ENCODE assay signal across 15 cellular contexts in genomic region chr1:27192039-27192529, GRCh38. TPM values are rescaled to one million over a fixed set of nuclear protein-coding genes. Genes with fewer than 3 reads are reported as not detected.
DNase-seq lines count a peak whose midpoint lies in the region; ATAC-seq, FAIRE-seq and TF ChIP-seq lines count a peak whose summit lies in the region.
"Had no signal": no experiment of that assay in that cellular context is flagged by ENCODE, and none has a peak within 500 bp of the region (broad histone marks: within the 10 kb centered on the region; RNA-seq: fewer than 3 reads in every experiment).

No MANE protein-coding gene starts in this region.

- H3K4me1 ChIP-seq in right cardiac atrium (ENCODE audit: control insufficient read depth, insufficient read depth, low read length) (no peaks in the 10 kb centered on the region), right atrium auricular region (no peaks in the 10 kb centered on the region), adrenal gland (replicated peaks in 1 of 2) (peaks cover 9 to 15% of the 10 kb centered on the region in 2 donors), HepG2 (ENCODE audit: insufficient read depth, low read length) (peaks cover 17% of the 10 kb centered on the region)

- TF ChIP-seq RAD21 in HepG2 (CRISPR knock-in tag; IDR thresholded peaks at IDR 0.05) = no peak

- DNase-seq in right cardiac atrium (no peak), right atrium auricular region (ENCODE audit: low spot score) (no peak), adrenal gland (peak in 6 of 7 donors; percentile 35 to 63 (median 51)), HepG2 (ENCODE audit: low spot score) (peak; percentile 78), D721Med (ENCODE audit: insufficient read length, low spot score) (no peak), NCI-H524 (lab: John Stamatoyannopoulos, UW) (no peak)
- no peak for DNase-seq in activated effector memory CD4-positive, alpha-beta T cell treated with Interleukin-2 at 50 U/mL for 16 hours
- DNase-seq: activated CD4-positive, alpha-beta T cell treated with anti-CD3 and anti-CD28 coated beads for 1 hour; activated T-cell treated with anti-CD3 and anti-CD28 coated beads, Interleukin-2, amount 50 U/mL, for 24 hours; DMS79 treated with DMSO at 0.1 percent for 48 hours; effector CD8-positive, alpha-beta T cell; NCI-H1417; NCI-H774 had no signal

- in situ Hi-C loops in HepG2 (cut with HindIII; ENCODE audit: extremely low pct_ligation_motif_present, low pct_unique_long_range_greater_than_20kb) = no loop called here

- H3K4me2 ChIP-seq in HepG2 (ENCODE audit: low read depth, low read length) = peak overlapping the region; percentile 53

- no peaks in the 10 kb centered on the region for H3K9me3 ChIP-seq in right cardiac atrium (ENCODE audit: control insufficient read depth, low read length)
- H3K9me3 ChIP-seq in right atrium auricular region = no peaks in the 10 kb centered on the region
- no peaks in the 10 kb centered on the region for H3K9me3 ChIP-seq in adrenal gland (replicated peaks in 1 of 3)
- H3K9me3 ChIP-seq in HepG2 (ENCODE audit: low read length) = no peaks in the 10 kb centered on the region

- no peaks in the 10 kb centered on the region for H4K20me1 ChIP-seq in HepG2 (ENCODE audit: insufficient read depth, low read length)

- intact Hi-C loops in right cardiac atrium (cut with DNase I) = loop anchor here in 2 of 4 donors (10.0 kb wide), 2 partner anchors 87 to 93 kb away; no protein-coding TSS in a partner anchor
- intact Hi-C loops in adrenal gland (cut with DNase I) = loop anchor here in 1 of 2 donors (10.0 kb wide), 2 partner anchors 87 to 93 kb away; no protein-coding TSS in a partner anchor
- intact Hi-C loops in HepG2 (cut with micrococcal nuclease; ENCODE audit: unreplicated experiment) = loop anchor here (1.0 kb wide), 1 partner anchor 37 kb away; the partner anchor contains the start of gene SLC9A1

- H3K4me3 ChIP-seq in right cardiac atrium (ENCODE audit: low read length) = no peak overlapping the region
- no peak overlapping the region for H3K4me3 ChIP-seq in right atrium auricular region
- H3K4me3 ChIP-seq in adrenal gland = no peak overlapping the region
- peak overlapping the region in 1 of 3 experiments; percentile 17; a peak in 1 of 6 replicates for H3K4me3 ChIP-seq in HepG2 (replicated peaks in 1 of 3; ENCODE audit: insufficient read depth in 1 of 3, low read depth in 2 of 3, low read length in 3 of 3)
- H3K4me3 ChIP-seq: GM12878 had no signal

- WGBS in right cardiac atrium = 76% methylated on average over 8 of the region's 8 CpGs
- WGBS in adrenal gland, 4 donors = 57 to 63% (median 58%) methylated on average over 8 of the region's 8 CpGs
- 3% methylated on average over 8 of the region's 8 CpGs for WGBS in HepG2 (ENCODE audit: low lambda C conversion rate)

- TF ChIP-seq CTCF in right atrium auricular region (IDR thresholded peaks at IDR 0.05) (no peak), adrenal gland (IDR thresholded peaks at IDR 0.05) (no peak), HepG2 (CRISPR knock-in tag; IDR thresholded peaks at IDR 0.05) (no peak), D721Med (IDR thresholded peaks at IDR 0.05; ENCODE audit: insufficient read depth, missing control alignments) (no peak)

- H3K79me2 ChIP-seq in HepG2 (ENCODE audit: insufficient read depth, low read length) = no peaks in the 10 kb centered on the region

- TF ChIP-seq EP300 in HepG2 (IDR thresholded peaks at IDR 0.05; ENCODE audit: low read depth in 2 of 2, low read length in 2 of 2) = peak in 1 of 2 experiments; percentile 59; a peak in 2 of 4 replicates
- TF ChIP-seq EP300 in HepG2 (CRISPR knock-in tag; IDR thresholded peaks at IDR 0.05; ENCODE audit: borderline replicate concordance) = no peak; the same call in 1 of the 2 replicates

- TF ChIP-seq POLR2A in adrenal gland (IDR thresholded peaks at IDR 0.05) (no peak), HepG2 (IDR thresholded peaks at IDR 0.05; ENCODE audit: insufficient read depth in 1 of 2, low read depth in 2 of 2, low read length in 2 of 2) (no peak)

- no peak overlapping the region for H2AFZ ChIP-seq in HepG2 (ENCODE audit: low read length)

- H3K36me3 ChIP-seq in right atrium auricular region (no peaks in the 10 kb centered on the region), adrenal gland (replicated peaks in 1 of 2) (no peaks in the 10 kb centered on the region), HepG2 (replicated peaks in 1 of 2; ENCODE audit: control insufficient read depth in 1 of 2, insufficient read depth in 2 of 2, low read length in 2 of 2) (no peaks in the 10 kb centered on the region)

- CTCF ChIA-PET in HepG2 (lab: Yijun Ruan, JAX; ENCODE audit: low intra/inter-chr PET ratio, low total read pairs) = no interaction called here

- FAIRE-seq in HepG2 (lab: Jason Lieb, UNC) (peak; percentile 59), D721Med (lab: Jason Lieb, UNC) (no peak)
- FAIRE-seq: GM12878 had no signal

- H3K27ac ChIP-seq in right cardiac atrium (ENCODE audit: low read length) (no peak overlapping the region), right atrium auricular region (no peak overlapping the region), adrenal gland (no peak overlapping the region), HepG2 (ENCODE audit: extremely low read length, insufficient read depth, low read length) (no peak overlapping the region)

- H3K9ac ChIP-seq in HepG2 (ENCODE audit: insufficient read depth, low read depth, low read length) = no peak overlapping the region

- no TSS peak for BruUV-seq in HepG2 (replicated peaks; lab: Mats Ljungman, UMichigan)

- POLR2A ChIA-PET in HepG2 (lab: Yijun Ruan, JAX) = interaction anchor here (1.0 to 1.3 kb wide), 5 partner anchors 35 to 42 kb away, joined by 3 to 10 read pairs (median 4); partner anchors contain the start of genes SLC9A1 and WDTC1

- peak; percentile 41 to 55 for ATAC-seq in right cardiac atrium
- ATAC-seq in HepG2 = peak; percentile 88
- ATAC-seq in GM21737 (IDR thresholded peaks at IDR 0.05; ENCODE audit: unreplicated experiment) = no peak
- ATAC-seq: GM12878 had no signal

- H3K27me3 ChIP-seq in right cardiac atrium (ENCODE audit: control insufficient read depth, insufficient read depth) (no peaks in the 10 kb centered on the region), right atrium auricular region (no peaks in the 10 kb centered on the region), adrenal gland (no peaks in the 10 kb centered on the region), HepG2 (ENCODE audit: control insufficient read depth in 1 of 2, insufficient read depth in 2 of 2, low read length in 2 of 2) (peaks cover 0 to 7% of the 10 kb centered on the region in 2 experiments; a peak in 1 of 5 replicates)

RNA-seq across cellular contexts. Expression of gene SLC9A1, which starts 37.2 kb away (rescaled TPM):
- total RNA-seq in right cardiac atrium (10 to 100 TPM; 22.8 to 39.3 (median 35.4) TPM), right atrium auricular region (10 to 100 TPM; 20.0 to 28.3 TPM), adrenal gland (10 to 100 TPM; 12.6 to 44.0 (median 28.4) TPM), HepG2 (2016; rRNA removed; fragmentation: Illumina TruSeq; extraction: Trizol) (2.7 and 2.9 TPM in 2 replicates)
- polyA plus RNA-seq in right cardiac atrium (21.5 TPM), adrenal gland (10 to 100 TPM; 16.3 to 49.0 (median 30.0) TPM), HepG2 (2011; rRNA removed) (1.4 and 1.7 TPM in 2 replicates)
- total RNA-seq in HepG2 (2016; cell fraction: cytosol; rRNA removed; fragmentation: Illumina TruSeq; extraction: Trizol; ENCODE audit: low read depth) = 1.8 and 2.1 TPM in 2 replicates
- 1.6 and 2.5 TPM in 2 replicates for total RNA-seq in HepG2 (2016; cell fraction: insoluble cytoplasmic fraction; rRNA removed; fragmentation: Illumina TruSeq; extraction: Trizol)
- total RNA-seq in HepG2 (2016; cell fraction: membrane; rRNA removed; fragmentation: Illumina TruSeq; extraction: Trizol) = 3.1 and 3.8 TPM in 2 replicates
- total RNA-seq in HepG2 (2016; cell fraction: nucleus; rRNA removed; fragmentation: Illumina TruSeq; extraction: Trizol) = 3.9 and 5.2 TPM in 2 replicates
- polyA plus RNA-seq in HepG2 (2011; cell fraction: cytosol; rRNA removed) = 1.0 and 2.7 TPM in 2 replicates
- polyA plus RNA-seq in HepG2 (2011; cell fraction: nucleus; rRNA removed) = 5.0 and 5.3 TPM in 2 replicates
- 4.8 and 6.7 TPM in 2 replicates for polyA plus RNA-seq in HepG2 (2012)
- 0.97 and 1.3 TPM in 2 replicates for polyA plus RNA-seq in HepG2 (2016; cell fraction: cytosol; fragmentation: Illumina TruSeq; extraction: Trizol; ENCODE audit: low read depth)
- polyA plus RNA-seq in HepG2 (2016; cell fraction: insoluble cytoplasmic fraction; fragmentation: Illumina TruSeq; extraction: Trizol; ENCODE audit: low read depth) = 2.6 and 5.0 TPM in 2 replicates
- polyA plus RNA-seq in HepG2 (2016; cell fraction: membrane; fragmentation: Illumina TruSeq; extraction: Trizol; ENCODE audit: low read depth) = 2.2 and 2.7 TPM in 2 replicates
- 11.1 and 12.2 TPM in 2 replicates for polyA plus RNA-seq in HepG2 (2016; cell fraction: nucleus; fragmentation: Illumina TruSeq; extraction: Trizol; ENCODE audit: insufficient read depth, low read depth)
- polyA minus RNA-seq in HepG2 (2011; rRNA and poly(A)+ RNA removed; ENCODE audit: low replicate concordance) = 5.1 and 11.1 TPM in 2 replicates
- polyA minus RNA-seq in HepG2 (2011; cell fraction: cytosol; rRNA and poly(A)+ RNA removed) = 1.7 and 4.4 TPM in 2 replicates
- 3.1 and 3.2 TPM in 2 replicates for polyA minus RNA-seq in HepG2 (2011; cell fraction: nucleus; rRNA and poly(A)+ RNA removed)

RNA-seq across cellular contexts. Expression of gene WDTC1, which starts 42.3 kb away (rescaled TPM):
- 10 to 100 TPM; 61.8 to 75.2 (median 72.4) TPM for total RNA-seq in right cardiac atrium
- 53.0 TPM for polyA plus RNA-seq in right cardiac atrium
- total RNA-seq in right atrium auricular region = 10 to 100 TPM; 52.0 to 77.9 TPM
- total RNA-seq in adrenal gland = 10 to 100 TPM; 45.2 to 66.6 (median 58.9) TPM
- 10 to 100 TPM; 14.7 to 30.2 (median 21.5) TPM for polyA plus RNA-seq in adrenal gland
- 5.5 and 7.7 TPM in 2 replicates for total RNA-seq in HepG2 (2016; rRNA removed; fragmentation: Illumina TruSeq; extraction: Trizol)
- total RNA-seq in HepG2 (2016; cell fraction: cytosol; rRNA removed; fragmentation: Illumina TruSeq; extraction: Trizol; ENCODE audit: low read depth) = 2.2 and 2.3 TPM in 2 replicates
- 6.1 and 6.4 TPM in 2 replicates for total RNA-seq in HepG2 (2016; cell fraction: insoluble cytoplasmic fraction; rRNA removed; fragmentation: Illumina TruSeq; extraction: Trizol)
- 10.0 and 10.7 TPM in 2 replicates for total RNA-seq in HepG2 (2016; cell fraction: membrane; rRNA removed; fragmentation: Illumina TruSeq; extraction: Trizol)
- total RNA-seq in HepG2 (2016; cell fraction: nucleus; rRNA removed; fragmentation: Illumina TruSeq; extraction: Trizol) = 3.9 and 4.5 TPM in 2 replicates
- polyA plus RNA-seq in HepG2 (2011; rRNA removed) = 5.5 and 7.1 TPM in 2 replicates
- polyA plus RNA-seq in HepG2 (2011; cell fraction: cytosol; rRNA removed) = 3.8 and 4.1 TPM in 2 replicates
- polyA plus RNA-seq in HepG2 (2011; cell fraction: nucleus; rRNA removed) = 8.1 and 9.1 TPM in 2 replicates
- polyA plus RNA-seq in HepG2 (2012) = 10.2 and 12.4 TPM in 2 replicates
- 2.4 TPM in 2 replicates for polyA plus RNA-seq in HepG2 (2016; cell fraction: cytosol; fragmentation: Illumina TruSeq; extraction: Trizol; ENCODE audit: low read depth)
- 6.3 and 8.9 TPM in 2 replicates for polyA plus RNA-seq in HepG2 (2016; cell fraction: insoluble cytoplasmic fraction; fragmentation: Illumina TruSeq; extraction: Trizol; ENCODE audit: low read depth)
- 8.9 and 9.3 TPM in 2 replicates for polyA plus RNA-seq in HepG2 (2016; cell fraction: membrane; fragmentation: Illumina TruSeq; extraction: Trizol; ENCODE audit: low read depth)
- polyA plus RNA-seq in HepG2 (2016; cell fraction: nucleus; fragmentation: Illumina TruSeq; extraction: Trizol; ENCODE audit: insufficient read depth, low read depth) = 6.3 and 6.8 TPM in 2 replicates
- polyA minus RNA-seq in HepG2 (2011; rRNA and poly(A)+ RNA removed; ENCODE audit: low replicate concordance) = 11.5 and 12.8 TPM in 2 replicates
- 3.9 and 4.7 TPM in 2 replicates for polyA minus RNA-seq in HepG2 (2011; cell fraction: cytosol; rRNA and poly(A)+ RNA removed)
- polyA minus RNA-seq in HepG2 (2011; cell fraction: nucleus; rRNA and poly(A)+ RNA removed) = 3.7 and 4.8 TPM in 2 replicates

Comparison
In these comparisons a context has a peak if more than half of its experiments do, and no peak if none do; other contexts are left out.
1. DNase-seq: peak in adrenal gland (6 of 7) and HepG2 (single experiment); none in right cardiac atrium (0 of 3), right atrium auricular region (single experiment), D721Med (single experiment), NCI-H524 (0 of 2) and activated effector memory CD4-positive, alpha-beta T cell treated with Interleukin-2 at 50 U/mL for 16 hours (single experiment).